ENCODE assay signal across 25 cellular contexts in genomic region chr4:40713798-40714197, GRCh38. TPM values are rescaled to one million over a fixed set of nuclear protein-coding genes. Genes with fewer than 3 reads are reported as not detected.
"Had no signal": no experiment of that assay in that cellular context is flagged by ENCODE, and none has a peak within 500 bp of the region (broad histone marks: within the 10 kb centered on the region; RNA-seq: fewer than 3 reads in every experiment).

No MANE protein-coding gene starts in this region.

- H3K36me3 Mint-ChIP-seq: activated CD4-positive, alpha-beta memory T cell treated with anti-CD3 and anti-CD28 coated beads for 36 hours; activated naive CD4-positive, alpha-beta T cell treated with anti-CD3 and anti-CD28 coated beads, Interleukin-2, amount 50 U/mL, for 72 hours had no signal

- DNase-seq: activated CD4-positive, alpha-beta memory T cell treated with anti-CD3 and anti-CD28 coated beads for 36 hours; activated CD4-positive, alpha-beta T cell treated with anti-CD3 and anti-CD28 coated beads, Interleukin-2, amount 10 ng/mL, durations not matched to agents 7 days and 5 days; activated CD4-positive, CD25-positive, alpha-beta regulatory T cell; activated CD8-positive, alpha-beta memory T cell treated with anti-CD3 and anti-CD28 coated beads for 24 hours; activated effector memory CD4-positive, alpha-beta T cell treated with anti-CD3 and anti-CD28 coated beads, Interleukin-2, amount 50 U/mL, for 16 hours; activated naive CD4-positive, alpha-beta T cell treated with Interleukin-2 at 50 U/mL for 16 hours; activated naive CD8-positive, alpha-beta T cell treated with anti-CD3 and anti-CD28 coated beads, Interleukin-2, amount 50 U/mL, for 24 hours; activated T-cell treated with anti-CD3 and anti-CD28 coated beads, Interleukin-2, amount 50 U/mL, for 4 hours; amniotic stem cell; body of pancreas; central memory CD4-positive, alpha-beta T cell; MM.1S; NCI-H1105; NCI-H1436 treated with DMSO at 0.1 percent for 48 hours; NCI-H187; NCI-H2081; NCI-H446; NCI-H524; NCI-H774; PC-3; SHP77 treated with DMSO at 0.1 percent for 48 hours had no signal

- H3K9me3 Mint-ChIP-seq: activated CD4-positive, alpha-beta memory T cell treated with anti-CD3 and anti-CD28 coated beads for 36 hours; activated CD4-positive, alpha-beta T cell treated with anti-CD3 and anti-CD28 coated beads, Interleukin-2, amount 10 ng/mL, durations not matched to agents 7 days and 5 days; activated naive CD4-positive, alpha-beta T cell treated with anti-CD3 and anti-CD28 coated beads, Interleukin-2, amount 50 U/mL, for 72 hours; activated naive CD8-positive, alpha-beta T cell treated with anti-CD3 and anti-CD28 coated beads, Interleukin-2, amount 50 U/mL, for 24 hours; activated T-cell treated with anti-CD3 and anti-CD28 coated beads, Interleukin-2, amount 50 U/mL, for 4 hours; T-helper 1 cell treated with Interleukin-12 subunit alpha and Interleukin-12 subunit beta and Interleukin-4 antibody, amounts not matched to agents 30 μg/mL and 1 μg/mL, for 36 hours had no signal

- FAIRE-seq: bronchial epithelial cell had no signal

- H3K4me3 Mint-ChIP-seq: activated CD4-positive, alpha-beta memory T cell treated with anti-CD3 and anti-CD28 coated beads for 36 hours; activated CD4-positive, alpha-beta T cell treated with anti-CD3 and anti-CD28 coated beads, Interleukin-2, amount 10 ng/mL, durations not matched to agents 7 days and 5 days; activated naive CD8-positive, alpha-beta T cell treated with anti-CD3 and anti-CD28 coated beads, Interleukin-2, amount 50 U/mL, for 24 hours; activated T-cell treated with anti-CD3 and anti-CD28 coated beads, Interleukin-2, amount 50 U/mL, for 4 hours; T-helper 1 cell treated with Interleukin-12 subunit alpha and Interleukin-12 subunit beta and Interleukin-4 antibody, amounts not matched to agents 30 μg/mL and 1 μg/mL, for 36 hours had no signal

- ATAC-seq: activated naive CD4-positive, alpha-beta T cell treated with anti-CD3 and anti-CD28 coated beads, Interleukin-2, amount 50 U/mL, for 72 hours; activated naive CD8-positive, alpha-beta T cell treated with anti-CD3 and anti-CD28 coated beads, Interleukin-2, amount 50 U/mL, for 24 hours; activated T-cell treated with anti-CD3 and anti-CD28 coated beads, Interleukin-2, amount 50 U/mL, for 4 hours; body of pancreas; PC-3 had no signal

- H3K27ac Mint-ChIP-seq: activated CD4-positive, alpha-beta memory T cell treated with anti-CD3 and anti-CD28 coated beads for 36 hours; activated CD4-positive, alpha-beta T cell treated with anti-CD3 and anti-CD28 coated beads, Interleukin-2, amount 10 ng/mL, durations not matched to agents 7 days and 5 days; activated naive CD4-positive, alpha-beta T cell treated with anti-CD3 and anti-CD28 coated beads, Interleukin-2, amount 50 U/mL, for 72 hours; activated naive CD8-positive, alpha-beta T cell treated with anti-CD3 and anti-CD28 coated beads, Interleukin-2, amount 50 U/mL, for 24 hours; T-helper 1 cell treated with Interleukin-12 subunit alpha and Interleukin-12 subunit beta and Interleukin-4 antibody, amounts not matched to agents 30 μg/mL and 1 μg/mL, for 36 hours had no signal

RNA-seq across cellular contexts. Expression of gene NSUN7, which starts 36.0 kb away (rescaled TPM):
- total RNA-seq: activated CD4-positive, alpha-beta T cell treated with anti-CD3 and anti-CD28 coated beads, Interleukin-2, amount 10 ng/mL, durations not matched to agents 7 days and 5 days; activated T-cell treated with anti-CD3 and anti-CD28 coated beads, Interleukin-2, amount 50 U/mL, for 4 hours; SK-MEL-5 had no signal
